Comparison of ENCODE assay signal across 19 cellular contexts in genomic region chr13:86051134-86052103, GRCh38.
DNase-seq lines count a peak whose midpoint lies in the region; ATAC-seq and TF ChIP-seq lines count a peak whose summit lies in the region.
"Had no signal": no experiment of that assay in that cellular context is flagged by ENCODE, and none has a peak within 500 bp of the region (broad histone marks: within the 10 kb centered on the region; RNA-seq: fewer than 3 reads in every experiment).

No MANE protein-coding gene starts in this region.

- peaks cover 13% of the 10 kb centered on the region for H3K9me3 Mint-ChIP-seq in WTC11
- peaks cover 10 to 18% of the 10 kb centered on the region in 2 donors for H3K9me3 Mint-ChIP-seq in activated T-cell treated with anti-CD3 and anti-CD28 coated beads, Interleukin-2, amount 50 U/mL, for 72 hours

- peaks cover 5% of the 10 kb centered on the region for H3K36me3 Mint-ChIP-seq in WTC11
- H3K36me3 Mint-ChIP-seq in activated T-cell treated with anti-CD3 and anti-CD28 coated beads, Interleukin-2, amount 50 U/mL, for 72 hours (ENCODE audit: insufficient read depth in 2 of 2), result peaks cover 4 to 8% of the 10 kb centered on the region in 2 donors
- H3K36me3 Mint-ChIP-seq: activated naive CD8-positive, alpha-beta T cell treated with anti-CD3 and anti-CD28 coated beads, Interleukin-2, amount 10 ng/mL, durations not matched to agents 7 days and 5 days; memory B cell had no signal

- peak; percentile 20 for DNase-seq in ELR (ENCODE audit: low read depth)
- peak; percentile 9 for DNase-seq in NCI-H1436 treated with DMSO at 0.1 percent for 48 hours (lab: John Stamatoyannopoulos, UW)
- DNase-seq in WTC11 (ENCODE audit: low spot score), result no peak
- DNase-seq in mucosa of gallbladder (ENCODE audit: low spot score), result peak; percentile 55
- no peak for DNase-seq in head of caudate nucleus
- DNase-seq in activated T-cell treated with anti-CD3 and anti-CD28 coated beads, Interleukin-2, amount 50 U/mL, for 72 hours, result no peak
- DNase-seq in NCI-H2029 (lab: John Stamatoyannopoulos, UW), result no peak
- DNase-seq in G401 (ENCODE audit: low spot score), result no peak
- DNase-seq: activated CD8-positive, alpha-beta memory T cell treated with anti-CD3 and anti-CD28 coated beads, Interleukin-2, amount 50 U/mL, for 48 hours; activated naive CD8-positive, alpha-beta T cell treated with anti-CD3 and anti-CD28 coated beads, Interleukin-2, amount 10 ng/mL, durations not matched to agents 7 days and 5 days; C1 segment of cervical spinal cord; GF-D8; HCEC 1CT; NCI-H1048; ovary; stimulated activated CD4-positive, alpha-beta T cell treated with anti-CD3 and anti-CD28 coated beads, Interleukin-12 subunit alpha, Interleukin-12 subunit beta, amount 100 ng/mL, for 4 hours; substantia nigra; SW 1271 had no signal

- H3K4me1 Mint-ChIP-seq in WTC11, result peaks cover 21% of the 10 kb centered on the region
- H3K4me1 Mint-ChIP-seq in activated T-cell treated with anti-CD3 and anti-CD28 coated beads, Interleukin-2, amount 50 U/mL, for 72 hours (ENCODE audit: low read depth), result no peaks in the 10 kb centered on the region
- H3K4me1 Mint-ChIP-seq: activated naive CD8-positive, alpha-beta T cell treated with anti-CD3 and anti-CD28 coated beads, Interleukin-2, amount 10 ng/mL, durations not matched to agents 7 days and 5 days; memory B cell had no signal

- no peak overlapping the region for H3K4me3 Mint-ChIP-seq in WTC11
- H3K4me3 Mint-ChIP-seq in activated T-cell treated with anti-CD3 and anti-CD28 coated beads, Interleukin-2, amount 50 U/mL, for 72 hours, result no peak overlapping the region
- H3K4me3 Mint-ChIP-seq: activated naive CD8-positive, alpha-beta T cell treated with anti-CD3 and anti-CD28 coated beads, Interleukin-2, amount 10 ng/mL, durations not matched to agents 7 days and 5 days; memory B cell had no signal

- intact Hi-C loops in head of caudate nucleus (cut with DNase I), result no loop called here

- ATAC-seq in WTC11, result peak; percentile 75
- no peak for ATAC-seq in activated T-cell treated with anti-CD3 and anti-CD28 coated beads, Interleukin-2, amount 50 U/mL, for 72 hours (replicated peaks in 1 of 2)

- POLR2A ChIA-PET in WTC11 (lab: Charles Lee), result no interaction called here

- CTCF ChIA-PET in WTC11 (lab: Charles Lee), result no interaction called here

- in situ Hi-C loops in G401 (cut with HindIII; ENCODE audit: low sequenced_read_pairs), result no loop called here

- H3K27ac Mint-ChIP-seq in WTC11, result no peak overlapping the region
- H3K27ac Mint-ChIP-seq in activated T-cell treated with anti-CD3 and anti-CD28 coated beads, Interleukin-2, amount 50 U/mL, for 72 hours, result no peak overlapping the region
- H3K27ac Mint-ChIP-seq: activated naive CD8-positive, alpha-beta T cell treated with anti-CD3 and anti-CD28 coated beads, Interleukin-2, amount 10 ng/mL, durations not matched to agents 7 days and 5 days; memory B cell had no signal

- no peak for TF ChIP-seq CTCF in WTC11 (IDR thresholded peaks at IDR 0.05)

- no peaks in the 10 kb centered on the region for H3K27me3 Mint-ChIP-seq in WTC11 (ENCODE audit: low read depth)
- H3K27me3 Mint-ChIP-seq in activated T-cell treated with anti-CD3 and anti-CD28 coated beads, Interleukin-2, amount 50 U/mL, for 72 hours (ENCODE audit: low read depth), result no peaks in the 10 kb centered on the region
- H3K27me3 Mint-ChIP-seq: activated naive CD8-positive, alpha-beta T cell treated with anti-CD3 and anti-CD28 coated beads, Interleukin-2, amount 10 ng/mL, durations not matched to agents 7 days and 5 days; memory B cell had no signal

TF ChIP-seq in WTC11, 78 proteins besides CTCF, POLR2A, EP300 and RAD21 (continues in another document):
- TF ChIP-seq PRRX2 (CRISPR knock-in tag; IDR thresholded peaks at IDR 0.05) (no peak), ZNF121 (CRISPR knock-in tag; IDR thresholded peaks at IDR 0.05) (no peak), JAZF1 (CRISPR knock-in tag; IDR thresholded peaks at IDR 0.05) (no peak), ZNF232 (CRISPR knock-in tag; IDR thresholded peaks at IDR 0.05) (no peak), ZNF512 (CRISPR knock-in tag; IDR thresholded peaks at IDR 0.05; ENCODE audit: borderline replicate concordance) (no peak), GTF2I (CRISPR knock-in tag; conservative IDR thresholded peaks at IDR 0.05) (no peak), FOXK1 (CRISPR knock-in tag; IDR thresholded peaks at IDR 0.05) (no peak), NR1H2 (CRISPR knock-in tag; IDR thresholded peaks at IDR 0.05) (no peak), ZNF532 (CRISPR knock-in tag; IDR thresholded peaks at IDR 0.05; ENCODE audit: borderline replicate concordance) (no peak), GABPB1 (CRISPR knock-in tag; IDR thresholded peaks at IDR 0.05) (no peak), NFYB (CRISPR knock-in tag; conservative IDR thresholded peaks at IDR 0.05; ENCODE audit: low read depth) (no peak), ATF1 (CRISPR knock-in tag; IDR thresholded peaks at IDR 0.05) (no peak), SOX15 (CRISPR knock-in tag; IDR thresholded peaks at IDR 0.05) (no peak), ZSCAN18 (CRISPR knock-in tag; IDR thresholded peaks at IDR 0.05) (no peak), ZBTB21 (CRISPR knock-in tag; IDR thresholded peaks at IDR 0.05; ENCODE audit: borderline replicate concordance) (no peak)

Comparison
In these comparisons a context has a peak if more than half of its experiments do, and no peak if none do; other contexts are left out.
1. DNase-seq: peak in ELR (single experiment), NCI-H1436 treated with DMSO at 0.1 percent for 48 hours (single experiment) and mucosa of gallbladder (single experiment); none in WTC11 (single experiment), head of caudate nucleus (0 of 42), activated T-cell treated with anti-CD3 and anti-CD28 coated beads, Interleukin-2, amount 50 U/mL, for 72 hours (0 of 2), NCI-H2029 (single experiment) and G401 (single experiment).